21 cellular contexts compared by ENCODE assay signal in the genomic region with DNA sequence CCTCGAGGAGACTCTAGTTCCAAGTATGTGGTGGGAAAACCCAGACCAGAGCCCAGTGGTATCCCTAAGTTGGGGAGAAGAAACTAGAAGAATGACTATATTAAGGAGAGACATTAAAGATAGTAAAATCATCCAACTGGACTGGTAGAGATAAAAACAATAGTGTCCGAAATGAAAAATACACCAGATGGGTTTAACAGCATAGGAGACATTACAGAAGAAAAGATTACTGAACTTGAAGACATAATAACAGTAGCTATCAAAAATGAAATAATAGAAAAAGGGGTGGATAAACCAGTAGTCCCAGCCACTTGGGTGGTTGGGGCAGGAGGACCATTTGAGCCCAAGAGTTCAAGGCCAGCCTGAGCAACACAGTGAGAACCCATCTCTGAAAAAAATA.
"Had no signal": no experiment of that assay in that cellular context is flagged by ENCODE, and none has a peak within 500 bp of the region (broad histone marks: within the 10 kb centered on the region; RNA-seq: fewer than 3 reads in every experiment).

No MANE protein-coding gene starts in this region.

- H3K4me2 ChIP-seq: SK-N-SH had no signal

- H3K9me3 ChIP-seq: SK-N-SH had no signal

- H3K27ac Mint-ChIP-seq: T-cell had no signal

- H3K4me3 Mint-ChIP-seq: T-cell had no signal

- DNase-seq: KBM-7, MV-4-11, NCI-H1092, NCI-H1105 treated with DMSO at 0.1 percent for 48 hours, NCI-H1417 treated with DMSO at 0.1 percent for 48 hours, NCI-H146, NCI-H1694 treated with DMSO at 0.1 percent for 48 hours, NCI-H1930, NCI-H2081, NCI-H2107, NCI-H2227 treated with DMSO at 0.1 percent for 48 hours, NCI-H510A, NCI-H524 treated with DMSO at 0.1 percent for 48 hours, NCI-H69, NCI-H774, SHP77, SK-N-SH, SW 1271, T-cell had no signal

- ATAC-seq: T-cell had no signal

- H3K9ac ChIP-seq: SK-N-SH had no signal

- H3K9me3 Mint-ChIP-seq: IgD-negative memory B cell had no signal

- H3K27me3 Mint-ChIP-seq: IgD-negative memory B cell, T-cell had no signal

- H3K27ac ChIP-seq: RWPE1 had no signal
